2 cellular contexts compared by ENCODE assay signal in genomic region chr15:90141646-90142045, GRCh38.
TF ChIP-seq lines count a peak whose summit lies in the region.

No MANE protein-coding gene starts in this region.

TF ChIP-seq in IMR-90, 13 proteins besides CTCF, POLR2A, EP300 and RAD21:
- 0 out of 2 replicates have a peak, but pooled peaks have one; percentile 22 for TF ChIP-seq MAZ (IDR thresholded peaks at IDR 0.05; ENCODE audit: borderline replicate concordance, low read depth, low read length)
- TF ChIP-seq NFE2L2 (IDR thresholded peaks at IDR 0.05; ENCODE audit: low read depth, low read length): no peak

TF ChIP-seq in SK-N-SH treated with all-trans-retinoic acid at 6 μM for 48 hours, 23 proteins besides CTCF, POLR2A, EP300 and RAD21:
- TF ChIP-seq PPARA (CRISPR knock-in tag; IDR thresholded peaks at IDR 0.05; ENCODE audit: borderline replicate concordance): no peak
- no peak for TF ChIP-seq ESRRG (CRISPR knock-in tag; IDR thresholded peaks at IDR 0.05)
- TF ChIP-seq CSRNP3 (CRISPR knock-in tag; IDR thresholded peaks at IDR 0.05): no peak
- TF ChIP-seq ZNF8 (CRISPR knock-in tag; IDR thresholded peaks at IDR 0.05): no peak
- no peak for TF ChIP-seq OSR1 (CRISPR knock-in tag; IDR thresholded peaks at IDR 0.05)
- no peak for TF ChIP-seq TOX (CRISPR knock-in tag; IDR thresholded peaks at IDR 0.05; ENCODE audit: borderline replicate concordance)
- TF ChIP-seq, protein P1, sequence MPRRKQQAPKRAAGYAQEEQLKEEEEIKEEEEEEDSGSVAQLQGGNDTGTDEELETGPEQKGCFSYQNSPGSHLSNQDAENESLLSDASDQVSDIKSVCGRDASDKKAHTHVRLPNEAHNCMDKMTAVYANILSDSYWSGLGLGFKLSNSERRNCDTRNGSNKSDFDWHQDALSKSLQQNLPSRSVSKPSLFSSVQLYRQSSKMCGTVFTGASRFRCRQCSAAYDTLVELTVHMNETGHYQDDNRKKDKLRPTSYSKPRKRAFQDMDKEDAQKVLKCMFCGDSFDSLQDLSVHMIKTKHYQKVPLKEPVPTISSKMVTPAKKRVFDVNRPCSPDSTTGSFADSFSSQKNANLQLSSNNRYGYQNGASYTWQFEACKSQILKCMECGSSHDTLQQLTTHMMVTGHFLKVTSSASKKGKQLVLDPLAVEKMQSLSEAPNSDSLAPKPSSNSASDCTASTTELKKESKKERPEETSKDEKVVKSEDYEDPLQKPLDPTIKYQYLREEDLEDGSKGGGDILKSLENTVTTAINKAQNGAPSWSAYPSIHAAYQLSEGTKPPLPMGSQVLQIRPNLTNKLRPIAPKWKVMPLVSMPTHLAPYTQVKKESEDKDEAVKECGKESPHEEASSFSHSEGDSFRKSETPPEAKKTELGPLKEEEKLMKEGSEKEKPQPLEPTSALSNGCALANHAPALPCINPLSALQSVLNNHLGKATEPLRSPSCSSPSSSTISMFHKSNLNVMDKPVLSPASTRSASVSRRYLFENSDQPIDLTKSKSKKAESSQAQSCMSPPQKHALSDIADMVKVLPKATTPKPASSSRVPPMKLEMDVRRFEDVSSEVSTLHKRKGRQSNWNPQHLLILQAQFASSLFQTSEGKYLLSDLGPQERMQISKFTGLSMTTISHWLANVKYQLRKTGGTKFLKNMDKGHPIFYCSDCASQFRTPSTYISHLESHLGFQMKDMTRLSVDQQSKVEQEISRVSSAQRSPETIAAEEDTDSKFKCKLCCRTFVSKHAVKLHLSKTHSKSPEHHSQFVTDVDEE (CRISPR knock-in tag; IDR thresholded peaks at IDR 0.05): no peak
- no peak for TF ChIP-seq RARB (CRISPR knock-in tag; IDR thresholded peaks at IDR 0.05)
- TF ChIP-seq CREB5 (CRISPR knock-in tag; IDR thresholded peaks at IDR 0.05; ENCODE audit: low read depth): no peak
- TF ChIP-seq ZNF70 (CRISPR knock-in tag; IDR thresholded peaks at IDR 0.05): no peak
TF ChIP-seq in SK-N-SH treated with all-trans-retinoic acid at 6 μM for 48 hours: peak in this region for 0.
